Comparison of ENCODE assay signal across 24 cellular contexts in genomic region chr7:150358433-150358832, GRCh38. TPM values are rescaled to one million over a fixed set of nuclear protein-coding genes. Genes with fewer than 3 reads are reported as not detected.
A peak's percentile ranks its signal among the peaks of the same experiment; 100 is the strongest.
DNase-seq lines count a peak whose midpoint lies in the region; FAIRE-seq and TF ChIP-seq lines count a peak whose summit lies in the region.
"Had no signal": no experiment of that assay in that cellular context is flagged by ENCODE, and none has a peak within 500 bp of the region (broad histone marks: within the 10 kb centered on the region; RNA-seq: fewer than 3 reads in every experiment).

No MANE protein-coding gene starts in this region.

- H4K20me1 ChIP-seq in OCI-LY3 (ENCODE audit: insufficient read depth, low read length) (no peaks in the 10 kb centered on the region), H1 (replicated peaks in 1 of 2; ENCODE audit: control insufficient read depth in 1 of 2, insufficient read depth in 2 of 2, low read length in 2 of 2) (peaks cover 0 to 5% of the 10 kb centered on the region in 2 experiments)

- no peak overlapping the region for H3K18ac ChIP-seq in H1 (ENCODE audit: extremely low read depth, low read length)
- no peak overlapping the region for H3K18ac ChIP-seq in mesenchymal stem cell (ENCODE audit: low read depth in 1 of 2, low read length in 2 of 2)

- TF ChIP-seq RAD21 in H1 (IDR thresholded peaks at IDR 0.05 in 1 of 2, conservative IDR thresholded peaks at IDR 0.05 in 1 of 2; ENCODE audit: low read depth in 2 of 2, low read length in 2 of 2) = no peak

- H3K9me3 Mint-ChIP-seq in activated naive CD4-positive, alpha-beta T cell treated with anti-CD3 and anti-CD28 coated beads, Interleukin-2, amount 50 U/mL, for 24 hours = no peaks in the 10 kb centered on the region
- H3K9me3 Mint-ChIP-seq: activated CD4-positive, alpha-beta memory T cell treated with anti-CD3 and anti-CD28 coated beads for 36 hours; activated T-cell treated with anti-CD3 and anti-CD28 coated beads, Interleukin-2, amount 50 U/mL, for 4 hours; HFFc6 had no signal

- H3K4me1 ChIP-seq in OCI-LY3 (ENCODE audit: low read length) (peaks cover 66% of the 10 kb centered on the region), H1 (replicated peaks in 1 of 4; ENCODE audit: control insufficient read depth in 3 of 4, insufficient read depth in 4 of 4, low read length in 3 of 4) (peaks cover 12 to 18% (median 16%) of the 10 kb centered on the region in 4 experiments), thymus (ENCODE audit: control insufficient read depth, insufficient read depth, low read length) (peaks cover 51% of the 10 kb centered on the region), mesenchymal stem cell (ENCODE audit: control insufficient read depth, insufficient read depth, low read depth, low read length) (peaks cover 2% of the 10 kb centered on the region)

- no peak overlapping the region for H2BK120ac ChIP-seq in H1 (replicated peaks; ENCODE audit: low read depth, low read length)
- H2BK120ac ChIP-seq in mesenchymal stem cell (ENCODE audit: low read depth, low read length) = no peak overlapping the region

- no peak for TF ChIP-seq POLR2A in H1 (IDR thresholded peaks at IDR 0.05; ENCODE audit: control extremely low read depth in 1 of 2, low read depth in 2 of 2, low read length in 2 of 2)

- TF ChIP-seq EP300 in H1 (IDR thresholded peaks at IDR 0.05; ENCODE audit: borderline replicate concordance in 1 of 2, low read depth in 2 of 2, low read length in 2 of 2) = no peak

- H3K36me3 ChIP-seq in OCI-LY3 (replicated peaks; ENCODE audit: low read depth, low read length) = no peaks in the 10 kb centered on the region
- no peaks in the 10 kb centered on the region for H3K36me3 ChIP-seq in H1 (ENCODE audit: control insufficient read depth in 2 of 4, insufficient read depth in 4 of 4, low read length in 3 of 4)
- no peaks in the 10 kb centered on the region for H3K36me3 ChIP-seq in thymus (ENCODE audit: control insufficient read depth, insufficient read depth)
- H3K36me3 ChIP-seq in mesenchymal stem cell (ENCODE audit: control insufficient read depth in 1 of 2, insufficient read depth in 2 of 2, low read depth in 1 of 2, low read length in 2 of 2) = peaks cover 0 to 4% of the 10 kb centered on the region in 2 experiments

- H3K23me2 ChIP-seq in H1 (ENCODE audit: low read depth, low read length) = peaks cover 13% of the 10 kb centered on the region; the same call in 1 of the 2 replicates

- no peak for DNase-seq in activated naive CD4-positive, alpha-beta T cell treated with Interleukin-2 at 50 U/mL for 16 hours
- no peak for DNase-seq in H1 (ENCODE audit: low read depth in 1 of 2, low spot score in 2 of 2)
- no peak for DNase-seq in GM19238 (ENCODE audit: insufficient read length, low spot score)
- DNase-seq in NCI-H510A (lab: John Stamatoyannopoulos, UW) = no peak
- no peak for DNase-seq in mesenchymal stem cell
- DNase-seq: activated CD4-positive, alpha-beta memory T cell treated with anti-CD3 and anti-CD28 coated beads for 36 hours; activated CD4-positive, CD25-positive, alpha-beta regulatory T cell; activated T-cell treated with anti-CD3 and anti-CD28 coated beads, Interleukin-2, amount 50 U/mL, for 4 hours; body of pancreas; C1 segment of cervical spinal cord; glutamatergic neuron; HFFc6; MM.1S; NCI-H1417 treated with DMSO at 0.1 percent for 48 hours; NCI-H2081 treated with DMSO at 0.1 percent for 48 hours; NCI-H345; nucleus accumbens; psoas muscle; Right ventricle myocardium superior had no signal

- no peak for TF ChIP-seq CTCF in OCI-LY3 (IDR thresholded peaks at IDR 0.05; ENCODE audit: low read depth, low read length)
- TF ChIP-seq CTCF in H1 (IDR thresholded peaks at IDR 0.05; ENCODE audit: control extremely low read depth in 1 of 3, insufficient read depth in 1 of 3, low read depth in 1 of 3, low read length in 3 of 3) = no peak

- no peak overlapping the region for H3K14ac ChIP-seq in H1 (ENCODE audit: insufficient read length)
- H3K14ac ChIP-seq in mesenchymal stem cell (ENCODE audit: low read length in 2 of 2) = no peak overlapping the region

- WGBS in H1 (ENCODE audit: extremely low coverage in 1 of 2, insufficient coverage in 1 of 2, insufficient read length in 1 of 2, insufficient replicate concordance in 2 of 2, low coverage in 1 of 2, low lambda C conversion rate in 2 of 2, missing lambda C conversion rate in 1 of 2), 2 experiments = 92% methylated on average over 4 of the region's 4 CpGs; no CpG with 5 or more reads in 1 of the 2 experiments
- 90% methylated on average over 4 of the region's 4 CpGs for WGBS in thymus
- WGBS in mesenchymal stem cell = 96% methylated on average over 3 of the region's 4 CpGs

- H3K27ac ChIP-seq in OCI-LY3 (ENCODE audit: low read length) = peak overlapping the region; percentile 71
- H3K27ac ChIP-seq in H1 (ENCODE audit: low read depth, low read length) = no peak overlapping the region
- H3K27ac ChIP-seq in thymus (ENCODE audit: low read depth) = peak overlapping the region; percentile 31
- no peak overlapping the region for H3K27ac ChIP-seq in mesenchymal stem cell (ENCODE audit: low read length, poor library complexity, severe bottlenecking)
- H3K27ac ChIP-seq: body of pancreas had no signal

- H4K91ac ChIP-seq in H1 (replicated peaks; ENCODE audit: insufficient read length, low read length) (no peak overlapping the region), mesenchymal stem cell (ENCODE audit: low read length) (no peak overlapping the region)

- no peak overlapping the region for H4K5ac ChIP-seq in H1 (ENCODE audit: insufficient read length, low read depth, low read length)

- H3K9me3 ChIP-seq in OCI-LY3 (ENCODE audit: insufficient read depth, low read length) (no peaks in the 10 kb centered on the region), H1 (ENCODE audit: insufficient read depth in 2 of 2, low read depth in 1 of 2, low read length in 1 of 2) (no peaks in the 10 kb centered on the region), thymus (ENCODE audit: control insufficient read depth) (no peaks in the 10 kb centered on the region), mesenchymal stem cell (ENCODE audit: control insufficient read depth, low read length) (no peaks in the 10 kb centered on the region)
- H3K9me3 ChIP-seq: body of pancreas, psoas muscle had no signal

- POLR2A ChIA-PET in H1 (lab: Charles Lee; ENCODE audit: partially characterized antibody) = interaction anchor here (1.0 to 1.4 kb wide), 3 partner anchors 11 to 43 kb away, joined by 3 to 10 read pairs (median 4); partner anchors contain the start of gene REPIN1

- H3K4me1 Mint-ChIP-seq in activated naive CD4-positive, alpha-beta T cell treated with anti-CD3 and anti-CD28 coated beads, Interleukin-2, amount 50 U/mL, for 24 hours = peaks cover 47% of the 10 kb centered on the region

- H2AFZ ChIP-seq in OCI-LY3 (ENCODE audit: low read depth, low read length) (no peak overlapping the region), H1 (ENCODE audit: low read length) (no peak overlapping the region), mesenchymal stem cell (ENCODE audit: low read depth, low read length) (no peak overlapping the region)

- no peaks in the 10 kb centered on the region; the same call in 1 of the 2 replicates for H3K79me1 ChIP-seq in H1 (ENCODE audit: low read depth, low read length)
- H3K79me1 ChIP-seq in mesenchymal stem cell (replicated peaks; ENCODE audit: low read length, poor library complexity, severe bottlenecking) = no peaks in the 10 kb centered on the region

- no peaks in the 10 kb centered on the region for H3K27me3 ChIP-seq in OCI-LY3 (ENCODE audit: low read depth, low read length)
- H3K27me3 ChIP-seq in H1 (replicated peaks in 1 of 4; ENCODE audit: control insufficient read depth in 3 of 4, extremely low read depth in 1 of 4, insufficient read depth in 3 of 4, low read length in 3 of 4) = no peaks in the 10 kb centered on the region; a peak in 1 of 7 replicates
- H3K27me3 ChIP-seq in thymus (ENCODE audit: control insufficient read depth, insufficient read depth) = no peaks in the 10 kb centered on the region
- peaks cover 10 to 17% of the 10 kb centered on the region in 2 experiments for H3K27me3 ChIP-seq in mesenchymal stem cell (ENCODE audit: control insufficient read depth in 1 of 2, insufficient read depth in 1 of 2, low read length in 2 of 2)
- H3K27me3 ChIP-seq: body of pancreas had no signal

- H2AK5ac ChIP-seq in H1 (ENCODE audit: low read depth, low read length) (no peak overlapping the region), mesenchymal stem cell (ENCODE audit: low read length, severe bottlenecking) (no peak overlapping the region)

- H3K27ac Mint-ChIP-seq in activated naive CD4-positive, alpha-beta T cell treated with anti-CD3 and anti-CD28 coated beads, Interleukin-2, amount 50 U/mL, for 24 hours = peak overlapping the region; percentile 14
- H3K27ac Mint-ChIP-seq: HFFc6 had no signal

- H4K8ac ChIP-seq in H1 (ENCODE audit: extremely low read depth, insufficient read depth, low read length) (no peak overlapping the region), mesenchymal stem cell (ENCODE audit: low read length) (no peak overlapping the region)

- H2BK12ac ChIP-seq in H1 (ENCODE audit: low read depth, low read length) (no peak overlapping the region), mesenchymal stem cell (ENCODE audit: low read length in 2 of 2) (no peak overlapping the region)

- CTCF ChIA-PET in H1 (lab: Charles Lee; ENCODE audit: partially characterized antibody) = interaction anchor here (0.7 to 4.5 kb wide), 15 partner anchors 11 to 709 kb away, joined by 3 to 32 read pairs (median 4); partner anchors contain the start of gene REPIN1

- no peak overlapping the region for H2BK20ac ChIP-seq in H1 (ENCODE audit: low read length)

- H3K4ac ChIP-seq in H1 (replicated peaks; ENCODE audit: insufficient read length, low read depth, low read length) (peak overlapping the region; percentile 57), mesenchymal stem cell (ENCODE audit: low read depth in 1 of 2, low read length in 2 of 2) (no peak overlapping the region)

- H3K4me3 ChIP-seq in OCI-LY3 (ENCODE audit: low read length) = no peak overlapping the region
- no peak overlapping the region for H3K4me3 ChIP-seq in H1 (ENCODE audit: extremely low read depth in 1 of 4, insufficient read depth in 2 of 4, low read depth in 3 of 4, low read length in 4 of 4)
- no peak overlapping the region for H3K4me3 ChIP-seq in thymus (ENCODE audit: low read length)
- H3K4me3 ChIP-seq in mesenchymal stem cell (ENCODE audit: insufficient read depth in 1 of 2, low read depth in 1 of 2, low read length in 2 of 2) = no peak overlapping the region
- H3K4me3 ChIP-seq: body of pancreas, psoas muscle had no signal

- no peak for FAIRE-seq in H1 (lab: Jason Lieb, UNC)
- FAIRE-seq: D721Med, GM19239 had no signal

- H3K36me3 Mint-ChIP-seq in activated naive CD4-positive, alpha-beta T cell treated with anti-CD3 and anti-CD28 coated beads, Interleukin-2, amount 50 U/mL, for 24 hours = no peaks in the 10 kb centered on the region
- H3K36me3 Mint-ChIP-seq: activated CD4-positive, alpha-beta memory T cell treated with anti-CD3 and anti-CD28 coated beads for 36 hours had no signal

- H3K9ac ChIP-seq in OCI-LY3 (ENCODE audit: low read length) (no peak overlapping the region), H1 (replicated peaks in 1 of 4; ENCODE audit: extremely low read depth in 1 of 4, low read depth in 3 of 4, low read length in 3 of 4) (no peak overlapping the region), mesenchymal stem cell (ENCODE audit: low read length) (no peak overlapping the region)

- H3K27me3 Mint-ChIP-seq in activated naive CD4-positive, alpha-beta T cell treated with anti-CD3 and anti-CD28 coated beads, Interleukin-2, amount 50 U/mL, for 24 hours = no peaks in the 10 kb centered on the region
- H3K27me3 Mint-ChIP-seq: activated CD4-positive, alpha-beta memory T cell treated with anti-CD3 and anti-CD28 coated beads for 36 hours had no signal

- 0 out of 2 replicates have a peak overlapping the region, but pooled peaks have one; percentile 14 for H2BK15ac ChIP-seq in H1 (ENCODE audit: low read length)
- H2BK15ac ChIP-seq in mesenchymal stem cell (ENCODE audit: low read depth, poor library complexity, severe bottlenecking) = no peak overlapping the region

- H2BK5ac ChIP-seq in H1 (ENCODE audit: low read depth, low read length) (no peak overlapping the region), mesenchymal stem cell (ENCODE audit: low read depth, low read length, poor library complexity, severe bottlenecking) (no peak overlapping the region)

- H3K79me2 ChIP-seq in OCI-LY3 (ENCODE audit: low read length) (no peaks in the 10 kb centered on the region), H1 (ENCODE audit: control insufficient read depth in 1 of 2, insufficient read depth in 2 of 2, low read length in 2 of 2) (no peaks in the 10 kb centered on the region)

- peak overlapping the region; percentile 85 for H3K4me2 ChIP-seq in OCI-LY3 (ENCODE audit: low read length)
- no peak overlapping the region for H3K4me2 ChIP-seq in H1 (ENCODE audit: insufficient read depth in 1 of 2, low read depth in 2 of 2, low read length in 2 of 2)
- H3K4me2 ChIP-seq in mesenchymal stem cell (ENCODE audit: low read length, poor library complexity, severe bottlenecking) = no peak overlapping the region

- H3K23ac ChIP-seq in H1 (ENCODE audit: insufficient read length) (no peak overlapping the region), mesenchymal stem cell (ENCODE audit: low read length in 2 of 2) (no peak overlapping the region)

- no peak overlapping the region for H3K56ac ChIP-seq in H1 (replicated peaks; ENCODE audit: insufficient read length, low read depth, low read length)

- no peak overlapping the region for H3K4me3 Mint-ChIP-seq in activated naive CD4-positive, alpha-beta T cell treated with anti-CD3 and anti-CD28 coated beads, Interleukin-2, amount 50 U/mL, for 24 hours
- H3K4me3 Mint-ChIP-seq: activated CD4-positive, alpha-beta memory T cell treated with anti-CD3 and anti-CD28 coated beads for 36 hours; activated T-cell treated with anti-CD3 and anti-CD28 coated beads, Interleukin-2, amount 50 U/mL, for 4 hours; HFFc6 had no signal

RNA-seq across cellular contexts. Expression of gene REPIN1, which starts 10.2 kb away (rescaled TPM):
- total RNA-seq in H1 (2021; fragmentation: NEBNext Ultra II Directional; extraction: Animal tissue kit (Norgen Biotek cat#: 25700)) = 125 and 130 TPM in 2 replicates
- polyA plus RNA-seq in H1 (2011; rRNA removed) (98.6 and 147 TPM in 2 replicates), thymus (97.0 TPM)
- polyA plus RNA-seq in H1 (2011; cell fraction: cytosol; rRNA removed) = 110 TPM
- 159 TPM for polyA plus RNA-seq in H1 (2011; cell fraction: nucleus; rRNA removed)
- 81.6 to 105 TPM (median 96.5 TPM) in 4 replicates for polyA plus RNA-seq in H1 (2012, experiment 1 of 2)
- polyA plus RNA-seq in H1 (2012, experiment 2 of 2) = 86.7 TPM
- polyA plus RNA-seq in H1 (2013, experiment 1 of 2) = 78.2 TPM
- 74.4 TPM for polyA plus RNA-seq in H1 (2013, experiment 2 of 2)
- polyA minus RNA-seq in H1 (2011; rRNA and poly(A)+ RNA removed) = 39.8 and 47.5 TPM in 2 replicates
- 55.6 TPM for polyA minus RNA-seq in H1 (2011; cell fraction: cytosol; rRNA and poly(A)+ RNA removed)
- polyA minus RNA-seq in H1 (2011; cell fraction: nucleus; rRNA and poly(A)+ RNA removed) = 72.6 TPM
- 68.4 TPM for polyA plus RNA-seq in mesenchymal stem cell (2013, experiment 1 of 2)
- polyA plus RNA-seq in mesenchymal stem cell (2013, experiment 2 of 2) = 69.3 TPM

RNA-seq across cellular contexts. Expression of gene RARRES2, which starts 17.0 kb away (rescaled TPM):
- total RNA-seq in H1 (2021; fragmentation: NEBNext Ultra II Directional; extraction: Animal tissue kit (Norgen Biotek cat#: 25700)) = 254 and 264 TPM in 2 replicates
- 441 and 483 TPM in 2 replicates for polyA plus RNA-seq in H1 (2011; rRNA removed)
- polyA plus RNA-seq in H1 (2011; cell fraction: cytosol; rRNA removed) = 569 TPM
- polyA plus RNA-seq in H1 (2011; cell fraction: nucleus; rRNA removed) = 327 TPM
- 326 to 515 TPM (median 467 TPM) in 4 replicates for polyA plus RNA-seq in H1 (2012, experiment 1 of 2)
- 519 TPM for polyA plus RNA-seq in H1 (2012, experiment 2 of 2)
- polyA plus RNA-seq in H1 (2013, experiment 1 of 2) = 191 TPM
- 244 TPM for polyA plus RNA-seq in H1 (2013, experiment 2 of 2)
- 29.0 and 37.7 TPM in 2 replicates for polyA minus RNA-seq in H1 (2011; rRNA and poly(A)+ RNA removed)
- 63.9 TPM for polyA minus RNA-seq in H1 (2011; cell fraction: cytosol; rRNA and poly(A)+ RNA removed)
- 52.1 TPM for polyA minus RNA-seq in H1 (2011; cell fraction: nucleus; rRNA and poly(A)+ RNA removed)
- polyA plus RNA-seq in thymus = 21.9 TPM
- polyA plus RNA-seq in mesenchymal stem cell (2013, experiment 1 of 2) = 155 TPM
- 162 TPM for polyA plus RNA-seq in mesenchymal stem cell (2013, experiment 2 of 2)
- total RNA-seq: activated CD4-positive, alpha-beta memory T cell treated with anti-CD3 and anti-CD28 coated beads for 36 hours had no signal

RNA-seq across cellular contexts. Expression of gene ZNF775, which starts 20.7 kb away (rescaled TPM):
- total RNA-seq in H1 (2021; fragmentation: NEBNext Ultra II Directional; extraction: Animal tissue kit (Norgen Biotek cat#: 25700)) = 21.5 and 24.9 TPM in 2 replicates
- polyA plus RNA-seq in H1 (2011; rRNA removed) = 13.6 and 22.5 TPM in 2 replicates
- polyA plus RNA-seq in H1 (2011; cell fraction: cytosol; rRNA removed) = 23.8 TPM
- polyA plus RNA-seq in H1 (2011; cell fraction: nucleus; rRNA removed) = 26.9 TPM
- polyA plus RNA-seq in H1 (2012, experiment 1 of 2) = 12.3 to 21.8 TPM (median 20.3 TPM) in 4 replicates
- polyA plus RNA-seq in H1 (2012, experiment 2 of 2) = 13.0 TPM
- polyA plus RNA-seq in H1 (2013, experiment 1 of 2) = 9.1 TPM
- 8.5 TPM for polyA plus RNA-seq in H1 (2013, experiment 2 of 2)
- polyA minus RNA-seq in H1 (2011; rRNA and poly(A)+ RNA removed) = 2.5 and 2.9 TPM in 2 replicates
- polyA minus RNA-seq in H1 (2011; cell fraction: cytosol; rRNA and poly(A)+ RNA removed) = 21.4 TPM
- 15.7 TPM for polyA minus RNA-seq in H1 (2011; cell fraction: nucleus; rRNA and poly(A)+ RNA removed)
- 6.6 TPM for polyA plus RNA-seq in thymus
- 5.1 TPM for polyA plus RNA-seq in mesenchymal stem cell (2013, experiment 1 of 2)
- polyA plus RNA-seq in mesenchymal stem cell (2013, experiment 2 of 2) = 4.8 TPM

RNA-seq across cellular contexts. Expression of gene ACTR3C, which starts 35.1 kb away (rescaled TPM):
- total RNA-seq in H1 (2021; fragmentation: NEBNext Ultra II Directional; extraction: Animal tissue kit (Norgen Biotek cat#: 25700)) = 0.84 TPM in 1 of 2 replicates, not detected in the other
- 0.78 and 1.5 TPM in 2 replicates for polyA plus RNA-seq in H1 (2011; rRNA removed)
- 1.3 TPM for polyA plus RNA-seq in H1 (2011; cell fraction: cytosol; rRNA removed)
- polyA plus RNA-seq in H1 (2011; cell fraction: nucleus; rRNA removed) = 1.6 TPM
- 0.98 to 2.0 TPM (median 1.4 TPM) in 4 replicates for polyA plus RNA-seq in H1 (2012, experiment 1 of 2)
- polyA plus RNA-seq in H1 (2012, experiment 2 of 2) = 0.75 TPM
- not detected for polyA plus RNA-seq in H1 (2013, experiment 1 of 2)
- 0.07 TPM for polyA plus RNA-seq in H1 (2013, experiment 2 of 2)
- 2.5 and 6.1 TPM in 2 replicates for polyA minus RNA-seq in H1 (2011; rRNA and poly(A)+ RNA removed)
- polyA minus RNA-seq in H1 (2011; cell fraction: cytosol; rRNA and poly(A)+ RNA removed) = 1.9 TPM
- 15.5 TPM for polyA minus RNA-seq in H1 (2011; cell fraction: nucleus; rRNA and poly(A)+ RNA removed)
- 2.9 TPM for polyA plus RNA-seq in thymus
- not detected for polyA plus RNA-seq in mesenchymal stem cell (2013, experiment 1 of 2)
- polyA plus RNA-seq in mesenchymal stem cell (2013, experiment 2 of 2) = not detected
- total RNA-seq: HFFc6 had no signal

RNA-seq across cellular contexts. Expression of gene LRRC61, which starts 35.3 kb away (rescaled TPM):
- 0.73 and 1.0 TPM in 2 replicates for total RNA-seq in H1 (2021; fragmentation: NEBNext Ultra II Directional; extraction: Animal tissue kit (Norgen Biotek cat#: 25700))
- 44.8 and 72.4 TPM in 2 replicates for polyA plus RNA-seq in H1 (2011; rRNA removed)
- 40.2 TPM for polyA plus RNA-seq in H1 (2011; cell fraction: cytosol; rRNA removed)
- 36.1 TPM for polyA plus RNA-seq in H1 (2011; cell fraction: nucleus; rRNA removed)
- 12.3 to 27.6 TPM (median 25.8 TPM) in 4 replicates for polyA plus RNA-seq in H1 (2012, experiment 1 of 2)
- 31.8 TPM for polyA plus RNA-seq in H1 (2012, experiment 2 of 2)
- 0.34 TPM for polyA plus RNA-seq in H1 (2013, experiment 1 of 2)
- polyA plus RNA-seq in H1 (2013, experiment 2 of 2) = 0.42 TPM
- polyA minus RNA-seq in H1 (2011; rRNA and poly(A)+ RNA removed) = 14.4 and 19.1 TPM in 2 replicates
- polyA minus RNA-seq in H1 (2011; cell fraction: cytosol; rRNA and poly(A)+ RNA removed) = 27.4 TPM
- polyA minus RNA-seq in H1 (2011; cell fraction: nucleus; rRNA and poly(A)+ RNA removed) = 16.0 TPM
- polyA plus RNA-seq in thymus = 11.3 TPM
- polyA plus RNA-seq in mesenchymal stem cell (2013, experiment 1 of 2) = not detected
- polyA plus RNA-seq in mesenchymal stem cell (2013, experiment 2 of 2) = not detected
- total RNA-seq: HFFc6 had no signal

Comparison
In these comparisons a context has a peak if more than half of its experiments do, and no peak if none do; other contexts are left out.
1. H3K27ac ChIP-seq: peak in OCI-LY3 (single experiment) and thymus (single experiment); none in H1 (single experiment) and mesenchymal stem cell (single experiment).